ENCODE assay signal across 22 cellular contexts in genomic region chr1:224492015-224492414, GRCh38. TPM values are rescaled to one million over a fixed set of nuclear protein-coding genes. Genes with fewer than 3 reads are reported as not detected.
A peak's percentile ranks its signal among the peaks of the same experiment; 100 is the strongest.
DNase-seq lines count a peak whose midpoint lies in the region; ATAC-seq, FAIRE-seq and TF ChIP-seq lines count a peak whose summit lies in the region.
"Had no signal": no experiment of that assay in that cellular context is flagged by ENCODE, and none has a peak within 500 bp of the region (broad histone marks: within the 10 kb centered on the region; RNA-seq: fewer than 3 reads in every experiment).

No MANE protein-coding gene starts in this region.

- CTCF ChIA-PET in HEK293 (lab: Yijun Ruan, JAX): no interaction called here
- CTCF ChIA-PET in activated CD8-positive, alpha-beta memory T cell treated with anti-CD3 and anti-CD28 coated beads, Interleukin-2, amount 10 ng/mL, durations not matched to agents 7 days and 5 days (lab: Charles Lee): interaction anchor here (1.5 kb wide), 1 partner anchor 21 kb away, joined by 5 read pairs; no protein-coding TSS in a partner anchor

- H3K27me3 Mint-ChIP-seq in activated CD8-positive, alpha-beta memory T cell treated with anti-CD3 and anti-CD28 coated beads, Interleukin-2, amount 10 ng/mL, durations not matched to agents 7 days and 5 days: no peaks in the 10 kb centered on the region
- H3K27me3 Mint-ChIP-seq: B cell; CD4-positive, alpha-beta T cell had no signal

- H3K9ac ChIP-seq in MM.1S (ENCODE audit: low read length) (no peak overlapping the region), colonic mucosa (ENCODE audit: low read depth in 2 of 2, low read length in 2 of 2) (no peak overlapping the region)
- H3K9ac ChIP-seq: BLaER1 treated with 17β-estradiol and CSF1 and Interleukin-3, amounts not matched to agents 10 nM and 100 nM had no signal

- H3K4me1 ChIP-seq in HEK293 (ENCODE audit: control insufficient read depth, insufficient read depth, low read length) (0 out of 2 replicates have a peak, but pooled peaks cover 7% of the 10 kb centered on the region), MM.1S (ENCODE audit: low read length) (peaks cover 10% of the 10 kb centered on the region), colonic mucosa (no peaks in the 10 kb centered on the region), mucosa of descending colon (ENCODE audit: low read depth) (no peaks in the 10 kb centered on the region)
- H3K4me1 ChIP-seq: A549, Caco-2 had no signal

- H3K9me3 ChIP-seq in HEK293 (ENCODE audit: control insufficient read depth, insufficient read depth, low read depth, low read length) (no peaks in the 10 kb centered on the region), MM.1S (replicated peaks; ENCODE audit: insufficient read depth, low read length) (no peaks in the 10 kb centered on the region), colonic mucosa (no peaks in the 10 kb centered on the region), mucosa of descending colon (peaks cover 1% of the 10 kb centered on the region)

- FAIRE-seq in frontal cortex (lab: Jason Lieb, UNC): no peak
- FAIRE-seq: A549, D721Med, G401.6, GM12891 had no signal

- no peak overlapping the region for H3K4me3 ChIP-seq in HEK293 (ENCODE audit: low read depth, low read length)
- H3K4me3 ChIP-seq in MM.1S (ENCODE audit: low read length): no peak overlapping the region
- no peak overlapping the region for H3K4me3 ChIP-seq in colonic mucosa
- H3K4me3 ChIP-seq in mucosa of descending colon: no peak overlapping the region
- H3K4me3 ChIP-seq: A549; BLaER1 treated with 17β-estradiol and CSF1 and Interleukin-3, amounts not matched to agents 10 nM and 100 nM had no signal

- intact Hi-C loops in colonic mucosa (cut with DNase I) (no loop called here), mucosa of descending colon (cut with DNase I, micrococcal nuclease) (no loop called here), cardiac septum (cut with DNase I) (no loop called here)

- POLR2A ChIA-PET in HEK293 (lab: Yijun Ruan, JAX): no interaction called here

- peaks cover 5% of the 10 kb centered on the region; the same call in 1 of the 2 replicates for H3F3A ChIP-seq in MM.1S (ENCODE audit: insufficient read depth, low read length)

- DNase-seq in MM.1S (peak; percentile 2), colonic mucosa (no peak), mucosa of descending colon (no peak), frontal cortex (ENCODE audit: low spot score in 2 of 2) (no peak), cardiac septum (ENCODE audit: low spot score) (no peak)
- no peak for DNase-seq in activated CD8-positive, alpha-beta memory T cell treated with anti-CD3 and anti-CD28 coated beads, Interleukin-2, amount 10 ng/mL, durations not matched to agents 7 days and 5 days
- DNase-seq: AML-193; Caco-2; Calu3; CD4-positive, alpha-beta T cell; CD8-positive, alpha-beta T cell; DMS79 treated with DMSO at 0.1 percent for 48 hours; GF-D8 had no signal

- no peak overlapping the region for H3K27ac ChIP-seq in HEK293 (ENCODE audit: extremely low read depth, low read depth, low read length)
- H3K27ac ChIP-seq in MM.1S (ENCODE audit: low read length): no peak overlapping the region
- H3K27ac ChIP-seq in colonic mucosa: peak overlapping the region; percentile 58
- H3K27ac ChIP-seq: 22Rv1; A549; BLaER1 treated with 17β-estradiol and CSF1 and Interleukin-3, amounts not matched to agents 10 nM and 100 nM; C4-2B had no signal

- H3K27me3 ChIP-seq in MM.1S (replicated peaks; ENCODE audit: insufficient read depth, low read length) (no peaks in the 10 kb centered on the region), colonic mucosa (no peaks in the 10 kb centered on the region)
- H3K27me3 ChIP-seq: BLaER1 treated with 17β-estradiol and CSF1 and Interleukin-3, amounts not matched to agents 10 nM and 100 nM had no signal

- peaks cover 4% of the 10 kb centered on the region for H3K36me3 Mint-ChIP-seq in activated CD8-positive, alpha-beta memory T cell treated with anti-CD3 and anti-CD28 coated beads, Interleukin-2, amount 10 ng/mL, durations not matched to agents 7 days and 5 days
- H3K36me3 Mint-ChIP-seq: CD8-positive, alpha-beta T cell had no signal

- H3K4me2 ChIP-seq in MM.1S (ENCODE audit: low read depth, low read length): no peak overlapping the region
- H3K4me2 ChIP-seq: A549; BLaER1 treated with 17β-estradiol and CSF1 and Interleukin-3, amounts not matched to agents 10 nM and 100 nM had no signal

- H3K4me3 Mint-ChIP-seq in activated CD8-positive, alpha-beta memory T cell treated with anti-CD3 and anti-CD28 coated beads, Interleukin-2, amount 10 ng/mL, durations not matched to agents 7 days and 5 days: no peak overlapping the region
- H3K4me3 Mint-ChIP-seq: B cell; CD4-positive, alpha-beta T cell; CD8-positive, alpha-beta T cell had no signal

- H3K9me3 Mint-ChIP-seq in activated CD8-positive, alpha-beta memory T cell treated with anti-CD3 and anti-CD28 coated beads, Interleukin-2, amount 10 ng/mL, durations not matched to agents 7 days and 5 days (ENCODE audit: low read depth): no peaks in the 10 kb centered on the region
- H3K9me3 Mint-ChIP-seq: CD4-positive, alpha-beta T cell; CD8-positive, alpha-beta T cell had no signal

- no peaks in the 10 kb centered on the region for H3K79me2 ChIP-seq in MM.1S (ENCODE audit: low read length)

- H3K27ac Mint-ChIP-seq in activated CD8-positive, alpha-beta memory T cell treated with anti-CD3 and anti-CD28 coated beads, Interleukin-2, amount 10 ng/mL, durations not matched to agents 7 days and 5 days: no peak overlapping the region
- H3K27ac Mint-ChIP-seq: B cell; CD4-positive, alpha-beta T cell; CD8-positive, alpha-beta T cell had no signal

- no peak overlapping the region for H2AFZ ChIP-seq in MM.1S (ENCODE audit: low read length)

- peak; percentile 4 for ATAC-seq in mucosa of descending colon
- ATAC-seq in activated CD8-positive, alpha-beta memory T cell treated with anti-CD3 and anti-CD28 coated beads, Interleukin-2, amount 10 ng/mL, durations not matched to agents 7 days and 5 days: no peak
- ATAC-seq: A549; CD8-positive, alpha-beta T cell had no signal

- no peaks in the 10 kb centered on the region for H3K9me2 ChIP-seq in MM.1S (replicated peaks; ENCODE audit: insufficient read depth, low read length)

- TF ChIP-seq CTCF in HEK293 (tag by site-specific recombination; IDR thresholded peaks at IDR 0.05): no peak
- TF ChIP-seq CTCF in MM.1S (IDR thresholded peaks at IDR 0.05; ENCODE audit: low read length): no peak
- no peak for TF ChIP-seq CTCF in colonic mucosa (IDR thresholded peaks at IDR 0.05)
- no peak for TF ChIP-seq CTCF in mucosa of descending colon (IDR thresholded peaks at IDR 0.05)

- peaks cover 24% of the 10 kb centered on the region for H3K4me1 Mint-ChIP-seq in activated CD8-positive, alpha-beta memory T cell treated with anti-CD3 and anti-CD28 coated beads, Interleukin-2, amount 10 ng/mL, durations not matched to agents 7 days and 5 days

- H3K36me3 ChIP-seq in HEK293 (ENCODE audit: control insufficient read depth in 2 of 2, insufficient read depth in 1 of 2, low read length in 2 of 2) (no peaks in the 10 kb centered on the region), MM.1S (replicated peaks; ENCODE audit: insufficient read depth, low read length) (no peaks in the 10 kb centered on the region), colonic mucosa (no peaks in the 10 kb centered on the region), mucosa of descending colon (ENCODE audit: low read depth) (no peaks in the 10 kb centered on the region)

- no peaks in the 10 kb centered on the region for H4K20me1 ChIP-seq in MM.1S (ENCODE audit: insufficient read depth, low read length)
- H4K20me1 ChIP-seq: BLaER1 treated with 17β-estradiol and CSF1 and Interleukin-3, amounts not matched to agents 10 nM and 100 nM had no signal

TF ChIP-seq in HEK293, 187 proteins besides CTCF, POLR2A, EP300 and RAD21 (continues in another document):
- TF ChIP-seq ZNF664 (tag by site-specific recombination; IDR thresholded peaks at IDR 0.05) (0 out of 2 replicates have a peak, but pooled peaks have one; percentile 11), ZNF362 (tag by site-specific recombination; IDR thresholded peaks at IDR 0.05) (0 out of 2 replicates have a peak, but pooled peaks have one; percentile 21), PRDM6 (tag by site-specific recombination; IDR thresholded peaks at IDR 0.05) (peak; percentile 83)

RNA-seq across cellular contexts. Expression of gene WDR26, which starts 57.4 kb away (rescaled TPM):
- total RNA-seq in colonic mucosa (10 to 100 TPM; 53.5 to 78.4 TPM), mucosa of descending colon (10 to 100 TPM; 64.4 to 86.3 (median 67.4) TPM), frontal cortex (58.7 TPM), cardiac septum (61.8 TPM)
- 10 to 100 TPM; 79.0 to 84.2 TPM for total RNA-seq in activated CD8-positive, alpha-beta memory T cell treated with anti-CD3 and anti-CD28 coated beads, Interleukin-2, amount 10 ng/mL, durations not matched to agents 7 days and 5 days
